10 cellular contexts compared by ENCODE assay signal in genomic region chr1:170765712-170766330, GRCh38.
DNase-seq lines count a peak whose midpoint lies in the region; ATAC-seq and TF ChIP-seq lines count a peak whose summit lies in the region.
"Had no signal": no experiment of that assay in that cellular context is flagged by ENCODE, and none has a peak within 500 bp of the region (broad histone marks: within the 10 kb centered on the region; RNA-seq: fewer than 3 reads in every experiment).

No MANE protein-coding gene starts in this region.

- no peak overlapping the region for H2AFZ ChIP-seq in PC-3 (ENCODE audit: low read length)

- CTCF ChIA-PET in PC-3 (lab: Charles Lee): interaction anchor here (0.7 kb wide), 2 partner anchors 760 to 801 kb away, joined by 3 to 4 read pairs; no protein-coding TSS in a partner anchor

- no peak overlapping the region for H3K4me2 ChIP-seq in PC-3 (ENCODE audit: low read length)

- no peaks in the 10 kb centered on the region for H3F3A ChIP-seq in PC-3 (ENCODE audit: low read length, unreplicated experiment)

- POLR2A ChIA-PET in PC-3 (lab: Charles Lee; ENCODE audit: unreplicated experiment): no interaction called here

- H3K79me2 ChIP-seq in PC-3 (ENCODE audit: low read length): no peaks in the 10 kb centered on the region

- in situ Hi-C loops in GM13976 (cut with MboI; ENCODE audit: low sequenced_read_pairs, unreplicated experiment): no loop called here

- H4K20me1 ChIP-seq in PC-3 (ENCODE audit: low read length): no peaks in the 10 kb centered on the region

- intact Hi-C loops in PC-3 (cut with micrococcal nuclease): loop anchor here (1.0 to 2.0 kb wide), 3 partner anchors 77 to 837 kb away; no protein-coding TSS in a partner anchor

- TF ChIP-seq CTCF in GM12864 (IDR thresholded peaks at IDR 0.05; ENCODE audit: low read depth, low read length, missing control alignments): peak; percentile 16
- peak; percentile 70 for TF ChIP-seq CTCF in PC-3 (conservative IDR thresholded peaks at IDR 0.05; ENCODE audit: low read depth, low read length)
- peak; percentile 68 for TF ChIP-seq CTCF in fibroblast of mammary gland (conservative IDR thresholded peaks at IDR 0.05; ENCODE audit: control insufficient read depth, insufficient read depth, low read depth, low read length)
- no peak for TF ChIP-seq CTCF in GM13976 (IDR thresholded peaks at IDR 0.05; ENCODE audit: borderline replicate concordance, control extremely low read depth, extremely low read depth, insufficient read depth, missing control alignments)

- no peaks in the 10 kb centered on the region for H3K9me2 ChIP-seq in PC-3 (replicated peaks; ENCODE audit: low read length)

- no peaks in the 10 kb centered on the region for H3K36me3 ChIP-seq in PC-3 (ENCODE audit: low read depth, low read length)
- H3K36me3 ChIP-seq: sigmoid colon, SJSA1 had no signal

- ATAC-seq in PC-3: peak; percentile 43
- ATAC-seq in GM21619 (IDR thresholded peaks at IDR 0.05; ENCODE audit: unreplicated experiment): no peak
- no peak for ATAC-seq in HG03196 (IDR thresholded peaks at IDR 0.05; ENCODE audit: unreplicated experiment)

- H3K27ac ChIP-seq in PC-3 (ENCODE audit: low read length): no peak overlapping the region
- H3K27ac ChIP-seq: sigmoid colon, SJSA1 had no signal

- no TSS peak for BruUV-seq in PC-3 (replicated peaks; lab: Mats Ljungman, UMichigan)

- DNase-seq in GM12864 (ENCODE audit: low read depth): no peak
- peak; percentile 46 for DNase-seq in PC-3
- DNase-seq in fibroblast of mammary gland (ENCODE audit: low read depth): peak; percentile 70
- DNase-seq in renal cortical epithelial cell (ENCODE audit: low read depth): peak; percentile 7
- no peak for DNase-seq in GM13976 (ENCODE audit: low spot score)
- no peak for DNase-seq in NCI-H69 (lab: John Stamatoyannopoulos, UW)
- DNase-seq: sigmoid colon had no signal

- H3K4me3 ChIP-seq in GM12864 (ENCODE audit: low read depth, low read length) (no peak overlapping the region), PC-3 (ENCODE audit: low read length) (no peak overlapping the region), fibroblast of mammary gland (ENCODE audit: control insufficient read depth, low read depth, low read length) (no peak overlapping the region)
- H3K4me3 ChIP-seq: sigmoid colon, SJSA1 had no signal

- no peaks in the 10 kb centered on the region for H3K9me3 ChIP-seq in PC-3 (ENCODE audit: low read length)
- H3K9me3 ChIP-seq: sigmoid colon, SJSA1 had no signal

- no peaks in the 10 kb centered on the region for H3K4me1 ChIP-seq in PC-3 (ENCODE audit: insufficient read depth, low read length)
- H3K4me1 ChIP-seq: sigmoid colon, SJSA1 had no signal

- H3K27me3 ChIP-seq in PC-3 (ENCODE audit: low read length): no peaks in the 10 kb centered on the region
- H3K27me3 ChIP-seq: sigmoid colon, SJSA1 had no signal

- H3K9ac ChIP-seq in PC-3 (ENCODE audit: low read length): no peak overlapping the region

Comparison
In these comparisons a context has a peak if more than half of its experiments do, and no peak if none do; other contexts are left out.
1. DNase-seq: peak in PC-3 (single experiment), fibroblast of mammary gland (single experiment) and renal cortical epithelial cell (single experiment); none in GM12864 (single experiment), GM13976 (single experiment) and NCI-H69 (single experiment).